ENCODE assay signal across 8 cellular contexts in the genomic region with DNA sequence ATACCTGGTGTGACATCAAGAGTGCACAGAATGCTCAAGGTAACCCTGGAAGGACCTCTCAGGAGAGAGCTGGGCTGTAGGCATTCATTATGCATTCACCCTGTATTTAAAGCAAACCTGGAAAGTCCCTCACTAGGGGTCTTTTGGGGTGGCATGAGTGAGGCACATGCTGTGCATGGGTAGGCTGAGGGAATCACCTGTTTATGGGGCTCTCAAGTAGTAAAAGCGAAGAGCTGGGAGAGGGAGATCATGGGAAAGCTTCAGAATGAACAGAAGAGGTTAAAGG. TPM values are rescaled to one million over a fixed set of nuclear protein-coding genes. Genes with fewer than 3 reads are reported as not detected.
DNase-seq lines count a peak whose midpoint lies in the region; ATAC-seq and TF ChIP-seq lines count a peak whose summit lies in the region.

No MANE protein-coding gene starts in this region.

- H3K4me1 Mint-ChIP-seq in activated CD4-positive, alpha-beta T cell treated with anti-CD3 and anti-CD28 coated beads, Interleukin-2, amount 10 ng/mL, durations not matched to agents 7 days and 5 days = peaks cover 41% of the 10 kb centered on the region

- no peak for DNase-seq in activated CD4-positive, alpha-beta T cell treated with anti-CD3 and anti-CD28 coated beads, Interleukin-2, amount 10 ng/mL, durations not matched to agents 7 days and 5 days
- DNase-seq in activated CD4-positive, alpha-beta T cell treated with anti-CD3 and anti-CD28 coated beads for 4 hours = no peak
- DNase-seq in body of pancreas (no peak), lung (ENCODE audit: low spot score) (no peak), thoracic aorta (ENCODE audit: low spot score) (no peak), NCI-H146 treated with DMSO at 0.1 percent for 48 hours (lab: John Stamatoyannopoulos, UW; ENCODE audit: unreplicated experiment) (no peak), foreskin melanocyte (no peak)
- no peak for DNase-seq in stimulated activated CD4-positive, alpha-beta T cell treated with anti-CD3 and anti-CD28 coated beads, Interleukin-1b, Interleukin-23, amount 100 ng/mL, for 48 hours

- H3K36me3 Mint-ChIP-seq in activated CD4-positive, alpha-beta T cell treated with anti-CD3 and anti-CD28 coated beads, Interleukin-2, amount 10 ng/mL, durations not matched to agents 7 days and 5 days (ENCODE audit: low read depth) = no peaks in the 10 kb centered on the region

- no peaks in the 10 kb centered on the region for H3K9me3 Mint-ChIP-seq in activated CD4-positive, alpha-beta T cell treated with anti-CD3 and anti-CD28 coated beads, Interleukin-2, amount 10 ng/mL, durations not matched to agents 7 days and 5 days

- peak overlapping the region; percentile 94 to 99 (median 98) for H3K27ac ChIP-seq in body of pancreas
- H3K27ac ChIP-seq in lung (ENCODE audit: low read depth in 1 of 2, low read length in 1 of 2) = peak overlapping the region; percentile 93
- no peak overlapping the region for H3K27ac ChIP-seq in thoracic aorta

- CTCF ChIA-PET in activated CD4-positive, alpha-beta T cell treated with anti-CD3 and anti-CD28 coated beads, Interleukin-2, amount 10 ng/mL, durations not matched to agents 7 days and 5 days (lab: Charles Lee) = interaction anchor here (0.6 to 2.4 kb wide), 3 partner anchors 43 to 357 kb away, joined by 3 to 10 read pairs (median 4); partner anchors contain the start of genes KRTCAP2 and TRIM46

- no peak overlapping the region for H3K27ac Mint-ChIP-seq in activated CD4-positive, alpha-beta T cell treated with anti-CD3 and anti-CD28 coated beads, Interleukin-2, amount 10 ng/mL, durations not matched to agents 7 days and 5 days

- TF ChIP-seq CTCF in body of pancreas (IDR thresholded peaks at IDR 0.05) (no peak), lung (IDR thresholded peaks at IDR 0.05; ENCODE audit: control extremely low read depth, extremely low read depth) (no peak), thoracic aorta (IDR thresholded peaks at IDR 0.05) (no peak)

- H3K4me3 ChIP-seq in body of pancreas = peak overlapping the region; percentile 79 to 91
- H3K4me3 ChIP-seq in lung = peak overlapping the region; percentile 67
- peak overlapping the region; percentile 80 for H3K4me3 ChIP-seq in thoracic aorta

- H3K9me3 ChIP-seq in body of pancreas = no peaks in the 10 kb centered on the region
- H3K9me3 ChIP-seq in lung (ENCODE audit: control insufficient read depth in 2 of 2, insufficient read depth in 1 of 2, low read length in 1 of 2) = peaks cover 0 to 2% of the 10 kb centered on the region in 2 donors
- H3K9me3 ChIP-seq in thoracic aorta = no peaks in the 10 kb centered on the region

- WGBS in body of pancreas, 2 donors = 11 to 16% methylated on average over 1 of the region's 1 CpG
- WGBS in lung, 2 donors = 13 to 15% methylated on average over 1 of the region's 1 CpG

- TF ChIP-seq POLR2A in body of pancreas (IDR thresholded peaks at IDR 0.05) = no peak

- peaks cover under 1 to 4% of the 10 kb centered on the region in 2 donors for H3K36me3 ChIP-seq in body of pancreas (replicated peaks in 1 of 2; ENCODE audit: insufficient read depth in 1 of 2, low read depth in 2 of 2)
- peaks cover 0 to 9% of the 10 kb centered on the region in 2 donors for H3K36me3 ChIP-seq in lung (ENCODE audit: control insufficient read depth in 2 of 2, insufficient read depth in 2 of 2, low read length in 2 of 2)
- H3K36me3 ChIP-seq in thoracic aorta = no peaks in the 10 kb centered on the region

- ATAC-seq in body of pancreas (no peak), lung (ENCODE audit: insufficient read depth, low FRiP score) (no peak), thoracic aorta (ENCODE audit: insufficient number of reproducible peaks, low FRiP score, low read depth) (no peak)

- intact Hi-C loops in body of pancreas (cut with DNase I) = loop anchor here (5.0 kb wide), 1 partner anchor 36 kb away; no protein-coding TSS in a partner anchor

- POLR2A ChIA-PET in activated CD4-positive, alpha-beta T cell treated with anti-CD3 and anti-CD28 coated beads, Interleukin-2, amount 10 ng/mL, durations not matched to agents 7 days and 5 days (lab: Charles Lee) = no interaction called here

- peaks cover 69% of the 10 kb centered on the region for H3K4me1 ChIP-seq in body of pancreas
- H3K4me1 ChIP-seq in lung (ENCODE audit: control insufficient read depth in 2 of 2, insufficient read depth in 2 of 2, low read length in 2 of 2) = peaks cover 0 to 24% of the 10 kb centered on the region in 2 donors
- H3K4me1 ChIP-seq in thoracic aorta (ENCODE audit: control insufficient read depth in 1 of 2, low read depth in 2 of 2) = peaks cover 17 to 43% of the 10 kb centered on the region in 2 donors

- H3K4me3 Mint-ChIP-seq in activated CD4-positive, alpha-beta T cell treated with anti-CD3 and anti-CD28 coated beads, Interleukin-2, amount 10 ng/mL, durations not matched to agents 7 days and 5 days = peak overlapping the region; percentile 60

- H3K27me3 ChIP-seq in body of pancreas (no peaks in the 10 kb centered on the region), lung (ENCODE audit: control insufficient read depth, insufficient read depth) (no peaks in the 10 kb centered on the region), thoracic aorta (replicated peaks; ENCODE audit: insufficient read depth) (no peaks in the 10 kb centered on the region)

- peaks cover 46% of the 10 kb centered on the region for H3K27me3 Mint-ChIP-seq in activated CD4-positive, alpha-beta T cell treated with anti-CD3 and anti-CD28 coated beads, Interleukin-2, amount 10 ng/mL, durations not matched to agents 7 days and 5 days

RNA-seq across cellular contexts. Expression of gene EFNA1, which starts 0.7 kb away (rescaled TPM):
- total RNA-seq in activated CD4-positive, alpha-beta T cell treated with anti-CD3 and anti-CD28 coated beads, Interleukin-2, amount 10 ng/mL, durations not matched to agents 7 days and 5 days = under 1 TPM in 1 of 2 experiments, not detected in 1; 0.15 TPM
- total RNA-seq in body of pancreas = 10 to 100 TPM; 10.5 to 20.2 TPM
- total RNA-seq in lung = 100 to 1,000 TPM; 111 to 202 TPM
- polyA plus RNA-seq in lung = 100 to 1,000 TPM; 149 to 187 TPM
- total RNA-seq in thoracic aorta = 10 to 100 TPM in 1 of 2 donors, 1 to 10 TPM in 1; 4.6 to 15.4 TPM

RNA-seq across cellular contexts. Expression of gene SLC50A1, which starts 7.2 kb away (rescaled TPM):
- 10 to 100 TPM; 37.2 to 42.3 TPM for total RNA-seq in activated CD4-positive, alpha-beta T cell treated with anti-CD3 and anti-CD28 coated beads, Interleukin-2, amount 10 ng/mL, durations not matched to agents 7 days and 5 days
- 10 to 100 TPM; 13.7 to 25.7 TPM for total RNA-seq in body of pancreas
- total RNA-seq in lung = 10 to 100 TPM; 26.3 to 60.3 TPM
- 100 to 1,000 TPM in 1 of 2 donors, 10 to 100 TPM in 1; 76.6 to 114 TPM for polyA plus RNA-seq in lung
- total RNA-seq in thoracic aorta = 10 to 100 TPM; 13.0 to 22.2 TPM

RNA-seq across cellular contexts. Expression of gene DPM3, which starts 11.9 kb away (rescaled TPM):
- total RNA-seq in activated CD4-positive, alpha-beta T cell treated with anti-CD3 and anti-CD28 coated beads, Interleukin-2, amount 10 ng/mL, durations not matched to agents 7 days and 5 days = 10 to 100 TPM; 50.1 to 58.9 TPM
- 100 to 1,000 TPM in 1 of 2 donors, 1 to 10 TPM in 1; 6.2 to 106 TPM for total RNA-seq in body of pancreas
- 10 to 100 TPM; 33.7 to 99.6 TPM for total RNA-seq in lung
- polyA plus RNA-seq in lung = 100 to 1,000 TPM; 166 to 491 TPM
- total RNA-seq in thoracic aorta = 10 to 100 TPM; 28.8 to 68.6 TPM

RNA-seq across cellular contexts. Expression of gene KRTCAP2, which starts 44.7 kb away (rescaled TPM):
- 100 to 1,000 TPM; 183 to 308 TPM for total RNA-seq in activated CD4-positive, alpha-beta T cell treated with anti-CD3 and anti-CD28 coated beads, Interleukin-2, amount 10 ng/mL, durations not matched to agents 7 days and 5 days
- total RNA-seq in body of pancreas (10 to 100 TPM; 46.4 to 71.5 TPM), lung (100 to 1,000 TPM in 1 of 2 donors, 10 to 100 TPM in 1; 58.2 to 162 TPM), thoracic aorta (100 to 1,000 TPM; 106 to 112 TPM)
- 100 to 1,000 TPM; 218 to 592 TPM for polyA plus RNA-seq in lung

RNA-seq across cellular contexts. Expression of gene TRIM46, which starts 45.2 kb away (rescaled TPM):
- 10 to 100 TPM; 14.2 to 15.5 TPM for total RNA-seq in activated CD4-positive, alpha-beta T cell treated with anti-CD3 and anti-CD28 coated beads, Interleukin-2, amount 10 ng/mL, durations not matched to agents 7 days and 5 days
- total RNA-seq in body of pancreas (under 1 TPM in 1 of 2 donors, not detected in 1; 0.26 TPM), lung (under 1 TPM; 0.60 to 0.71 TPM), thoracic aorta (1 to 10 TPM; 2.7 to 5.8 TPM)
- polyA plus RNA-seq in lung = under 1 TPM; 0.26 to 0.31 TPM

Comparison
In these comparisons a context has a peak if more than half of its experiments do, and no peak if none do; other contexts are left out.
1. H3K27ac ChIP-seq: peak in body of pancreas (4 of 4) and lung (2 of 2); none in thoracic aorta (0 of 2).
2. RNA of gene EFNA1, which starts 0.7 kb away (total RNA-seq): 111 to 202 TPM in lung; 10.5 to 20.2 TPM in body of pancreas, 4.6 to 15.4 TPM in thoracic aorta and 0.15 TPM in activated CD4-positive, alpha-beta T cell treated with anti-CD3 and anti-CD28 coated beads, Interleukin-2, amount 10 ng/mL, durations not matched to agents 7 days and 5 days; every median in the first group is over 4 times any median in the second.
3. Peak in every context shown above with its lines, with median percentiles within 50 percentile points of each other: H3K4me3 ChIP-seq.